In the genomic region with DNA sequence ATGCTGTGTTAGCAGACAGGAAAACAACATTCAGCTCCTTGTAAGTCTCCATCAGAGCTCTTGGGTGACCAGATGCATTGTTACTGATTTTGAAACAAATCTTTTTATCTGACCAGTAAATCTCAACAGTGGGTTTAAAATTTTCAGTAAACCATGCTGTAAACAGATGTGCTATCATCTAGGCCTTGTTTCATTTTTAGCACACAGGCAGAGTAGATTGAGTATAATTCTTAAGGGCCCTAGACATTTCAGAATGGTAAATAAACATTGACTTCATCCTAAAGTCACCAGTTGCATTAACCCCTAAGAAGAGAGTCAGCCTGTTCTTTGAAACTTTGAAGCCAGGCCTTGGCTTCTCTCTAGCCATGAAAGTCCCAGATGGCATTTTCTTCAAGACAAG, we compare ENCODE assay signal across 17 cellular contexts.
"Had no signal": no experiment of that assay in that cellular context is flagged by ENCODE, and none has a peak within 500 bp of the region (broad histone marks: within the 10 kb centered on the region; RNA-seq: fewer than 3 reads in every experiment).

No MANE protein-coding gene starts in this region.

- H3K4me1 ChIP-seq: testis had no signal

- H3K27me3 ChIP-seq: foreskin keratinocyte, neutrophil, testis, tibial nerve had no signal

- H3K4me3 ChIP-seq: mucosa of descending colon, testis, tibial nerve had no signal

- DNase-seq: effector memory CD4-positive, alpha-beta T cell; foreskin keratinocyte; immature natural killer cell; kidney; mammary epithelial cell; mucosa of descending colon; naive thymus-derived CD8-positive, alpha-beta T cell; posterior cingulate gyrus; stimulated activated CD4-positive, alpha-beta T cell treated with anti-CD3 and anti-CD28 coated beads, Interleukin-2, amount 100 ng/mL, for 24 hours; stimulated activated CD4-positive, alpha-beta T cell treated with anti-CD3 and anti-CD28 coated beads, Interleukin-4, amount 100 ng/mL, for 4 hours; stimulated activated naive B cell treated with anti-CD40 and anti-IgM and Interleukin-4, amounts not matched to agents 10 μg/mL and 1 μg/mL and 100 μg/mL, for 72 hours; stimulated activated naive CD8-positive, alpha-beta T cell treated with anti-CD3 and anti-CD28 coated beads, Interleukin-15, amount 100 ng/mL, for 72 hours; testis had no signal

- H3K27ac ChIP-seq: foreskin keratinocyte, neutrophil, testis, tibial nerve had no signal

- ATAC-seq: esophagus mucosa; foreskin keratinocyte; mucosa of descending colon; naive thymus-derived CD8-positive, alpha-beta T cell; sciatic nerve; stimulated activated naive B cell treated with anti-CD40 and anti-IgM and Interleukin-4, amounts not matched to agents 10 μg/mL and 1 μg/mL and 100 μg/mL, for 72 hours; stimulated activated naive CD8-positive, alpha-beta T cell treated with anti-CD3 and anti-CD28 coated beads, Interleukin-15, amount 100 ng/mL, for 72 hours had no signal

- H3K9me3 ChIP-seq: mucosa of descending colon, neutrophil, testis had no signal

- H3K36me3 ChIP-seq: neutrophil, tibial nerve had no signal
